ENCODE assay signal across 26 cellular contexts in the genomic region with DNA sequence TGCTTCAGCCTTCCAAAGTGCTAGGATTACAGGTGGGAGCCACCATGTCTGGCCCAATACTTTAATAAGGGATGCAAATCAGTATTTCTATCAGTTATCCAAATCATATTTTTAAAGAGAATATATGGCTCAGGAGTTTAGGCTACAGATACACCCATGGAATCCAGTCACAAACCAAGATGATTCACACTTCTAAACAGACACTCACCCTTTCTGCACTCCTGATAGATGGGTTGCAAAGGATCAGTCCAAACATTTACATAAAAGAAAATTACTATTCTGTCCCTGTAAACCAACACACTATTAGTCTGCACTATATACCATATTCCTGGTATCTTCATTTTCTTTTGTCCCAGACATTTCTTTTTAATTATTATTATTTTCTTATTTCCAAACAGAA. TPM values are rescaled to one million over a fixed set of nuclear protein-coding genes. Genes with fewer than 3 reads are reported as not detected.
DNase-seq lines count a peak whose midpoint lies in the region; ATAC-seq and TF ChIP-seq lines count a peak whose summit lies in the region.
"Had no signal": no experiment of that assay in that cellular context is flagged by ENCODE, and none has a peak within 500 bp of the region (broad histone marks: within the 10 kb centered on the region; RNA-seq: fewer than 3 reads in every experiment).

No MANE protein-coding gene starts in this region.

- H3K27ac Mint-ChIP-seq in Caco-2 (ENCODE audit: unreplicated experiment) (no peak overlapping the region), HFFc6 (0 out of 2 replicates have a peak overlapping the region, but pooled peaks have one; percentile 18), type B pancreatic cell (no peak overlapping the region)
- H3K27ac Mint-ChIP-seq: H9 had no signal

- no peaks in the 10 kb centered on the region for H3K9me3 ChIP-seq in Caco-2
- no peaks in the 10 kb centered on the region for H3K9me3 ChIP-seq in fibroblast of lung (ENCODE audit: control insufficient read depth, insufficient read depth, low read depth, low read length)
- no peaks in the 10 kb centered on the region for H3K9me3 ChIP-seq in transverse colon
- H3K9me3 ChIP-seq: SJSA1 had no signal

- H3K4me1 Mint-ChIP-seq in Caco-2 (ENCODE audit: low read depth, unreplicated experiment) (peaks cover 7% of the 10 kb centered on the region), HFFc6 (ENCODE audit: low read depth) (peaks cover 23% of the 10 kb centered on the region), type B pancreatic cell (ENCODE audit: unreplicated experiment) (peaks cover 13% of the 10 kb centered on the region)

- no peak for TF ChIP-seq POLR2A in transverse colon (IDR thresholded peaks at IDR 0.05)

- no peaks in the 10 kb centered on the region for H3K79me2 ChIP-seq in fibroblast of lung (ENCODE audit: control insufficient read depth, insufficient read depth, low read length)

- H3K4me1 ChIP-seq in Caco-2 (0 out of 2 replicates have a peak, but pooled peaks cover 5% of the 10 kb centered on the region), fibroblast of lung (ENCODE audit: control insufficient read depth, extremely low read depth, insufficient read depth, low read length) (peaks cover 5% of the 10 kb centered on the region), transverse colon (peaks cover 0 to 12% (median 6%) of the 10 kb centered on the region in 4 donors)

- H3K36me3 Mint-ChIP-seq in Caco-2 (ENCODE audit: insufficient read depth, unreplicated experiment) (peaks cover 11% of the 10 kb centered on the region), HFFc6 (ENCODE audit: low read depth) (no peaks in the 10 kb centered on the region), type B pancreatic cell (no peaks in the 10 kb centered on the region)

- CTCF ChIA-PET in Caco-2 (lab: Charles Lee), result no interaction called here

- no peak for TF ChIP-seq CTCF in Caco-2 (IDR thresholded peaks at IDR 0.05; ENCODE audit: insufficient read depth in 1 of 2, low read depth in 1 of 2, low read length in 1 of 2, severe bottlenecking in 1 of 2, unreplicated experiment in 1 of 2)
- TF ChIP-seq CTCF in HFFc6 (IDR thresholded peaks at IDR 0.05), result no peak
- no peak for TF ChIP-seq CTCF in fibroblast of lung (conservative IDR thresholded peaks at IDR 0.05 in 1 of 2, IDR thresholded peaks at IDR 0.05 in 1 of 2; ENCODE audit: low read depth in 1 of 2, low read length in 2 of 2)
- TF ChIP-seq CTCF in type B pancreatic cell (conservative IDR thresholded peaks at IDR 0.05), result no peak
- TF ChIP-seq CTCF in transverse colon (IDR thresholded peaks at IDR 0.05), result no peak

- TSS peak; percentile 20 for BruUV-seq in Caco-2 (replicated peaks; lab: Mats Ljungman, UMichigan)

- no peak overlapping the region for H3K4me3 ChIP-seq in Caco-2 (ENCODE audit: low read depth, low read length)
- H3K4me3 ChIP-seq in fibroblast of lung (replicated peaks in 1 of 4; ENCODE audit: control extremely low read depth in 1 of 4, insufficient read depth in 1 of 4, low read depth in 3 of 4, low read length in 4 of 4), result no peak overlapping the region
- H3K4me3 ChIP-seq in transverse colon, result no peak overlapping the region
- H3K4me3 ChIP-seq: K562, SJSA1 had no signal

- H3K9me3 Mint-ChIP-seq in Caco-2 (ENCODE audit: unreplicated experiment), result no peaks in the 10 kb centered on the region
- no peaks in the 10 kb centered on the region for H3K9me3 Mint-ChIP-seq in HFFc6
- no peaks in the 10 kb centered on the region for H3K9me3 Mint-ChIP-seq in type B pancreatic cell
- H3K9me3 Mint-ChIP-seq: CD8-positive, alpha-beta memory T cell; H9 had no signal

- H3K4me2 ChIP-seq in fibroblast of lung (ENCODE audit: extremely low read depth, insufficient read depth, low read length), result no peak overlapping the region

- TF ChIP-seq EP300 in transverse colon (IDR thresholded peaks at IDR 0.05; ENCODE audit: low read depth), result no peak

- intact Hi-C loops in Caco-2 (cut with micrococcal nuclease; ENCODE audit: unreplicated experiment), result no loop called here
- intact Hi-C loops in transverse colon (cut with DNase I; ENCODE audit: low total_unique reads), result no loop called here

- no peak overlapping the region for H3K9ac ChIP-seq in fibroblast of lung (ENCODE audit: insufficient read depth, low read length)

- ATAC-seq in GM18511 (IDR thresholded peaks at IDR 0.05; ENCODE audit: unreplicated experiment), result no peak
- ATAC-seq: K562, Right ventricle myocardium inferior had no signal

- in situ Hi-C loops in transverse colon (cut with MboI; ENCODE audit: low pct_ligation_motif_present in 1 of 4, low pct_unique_long_range_greater_than_20kb in 1 of 4, low sequenced_read_pairs in 3 of 4), result no loop called here

- no peaks in the 10 kb centered on the region for H3K27me3 ChIP-seq in Caco-2 (replicated peaks; ENCODE audit: control insufficient read depth, insufficient read depth, low read length)
- H3K27me3 ChIP-seq in fibroblast of lung (ENCODE audit: control insufficient read depth, insufficient read depth, low read length), result no peaks in the 10 kb centered on the region
- no peaks in the 10 kb centered on the region for H3K27me3 ChIP-seq in transverse colon
- H3K27me3 ChIP-seq: SJSA1 had no signal

- no peaks in the 10 kb centered on the region for H4K20me1 ChIP-seq in fibroblast of lung (ENCODE audit: control insufficient read depth, extremely low read depth, insufficient read depth, low read length)

- no peaks in the 10 kb centered on the region for H3K27me3 Mint-ChIP-seq in Caco-2 (ENCODE audit: insufficient read depth, unreplicated experiment)
- H3K27me3 Mint-ChIP-seq in HFFc6 (ENCODE audit: insufficient read depth), result no peaks in the 10 kb centered on the region
- no peaks in the 10 kb centered on the region for H3K27me3 Mint-ChIP-seq in type B pancreatic cell

- no peak overlapping the region for H2AFZ ChIP-seq in fibroblast of lung (ENCODE audit: low read length)

- no peaks in the 10 kb centered on the region for H3K36me3 ChIP-seq in Caco-2 (ENCODE audit: control insufficient read depth, insufficient read depth, low read length)
- no peaks in the 10 kb centered on the region for H3K36me3 ChIP-seq in fibroblast of lung (ENCODE audit: control insufficient read depth, insufficient read depth, low read length)
- H3K36me3 ChIP-seq in transverse colon, result no peaks in the 10 kb centered on the region
- H3K36me3 ChIP-seq: SJSA1 had no signal

- DNase-seq in Caco-2 (no peak), HFFc6 (no peak), fibroblast of lung (ENCODE audit: low read depth in 2 of 2) (peak; percentile 10 to 21), type B pancreatic cell (ENCODE audit: extremely low spot score, unreplicated experiment) (no peak), transverse colon (no peak)
- DNase-seq in activated effector memory CD4-positive, alpha-beta T cell treated with anti-CD3 and anti-CD28 coated beads, Interleukin-2, amount 50 U/mL, for 16 hours, result no peak
- DNase-seq: AML-193; C1 segment of cervical spinal cord; CD8-positive, alpha-beta memory T cell; DMS53; GF-D8; H9; MM.1S; NCI-H1048; NCI-H1436; NCI-H187 treated with DMSO at 0.1 percent for 48 hours; NCI-H2107; NCI-H446 treated with DMSO at 0.1 percent for 48 hours; NCI-H526 treated with DMSO at 0.1 percent for 48 hours; OCI-M1 had no signal

- POLR2A ChIA-PET in Caco-2 (lab: Charles Lee), result no interaction called here

- no peak overlapping the region for H3K4me3 Mint-ChIP-seq in Caco-2 (ENCODE audit: unreplicated experiment)
- H3K4me3 Mint-ChIP-seq in HFFc6, result no peak overlapping the region
- peak overlapping the region; percentile 31 for H3K4me3 Mint-ChIP-seq in type B pancreatic cell

- H3K27ac ChIP-seq in fibroblast of lung (ENCODE audit: insufficient read depth, low read length) (no peak overlapping the region), transverse colon (no peak overlapping the region)
- H3K27ac ChIP-seq: SJSA1 had no signal

RNA-seq across cellular contexts. Expression of gene MORN4, which starts 2.2 kb away (rescaled TPM):
- total RNA-seq in Caco-2 (2022), result 9.7 and 12.6 TPM in 2 replicates
- 10 to 100 TPM in 3 of 6 experiments, 1 to 10 TPM in 3; 9.4 to 11.3 (median 10.1) TPM for total RNA-seq in HFFc6 (2021; fragmentation: NEBNext Ultra II Directional; extraction: Animal tissue kit (Norgen Biotek cat#: 25700))
- total RNA-seq in fibroblast of lung, result 6.4 and 13.4 TPM in 2 replicates
- polyA plus RNA-seq in fibroblast of lung, result 11.0 and 13.2 TPM in 2 replicates
- 11.6 and 12.1 TPM in 2 replicates for polyA plus RNA-seq in fibroblast of lung (2012)
- 2.2 and 3.7 TPM in 2 replicates for polyA minus RNA-seq in fibroblast of lung (ENCODE audit: low replicate concordance)
- total RNA-seq in type B pancreatic cell (ENCODE audit: low replicate concordance), result 9.0 and 15.8 TPM in 2 replicates
- total RNA-seq in transverse colon, result 1 to 10 TPM in 1 of 4 donors, under 1 TPM in 2, not detected in 1; 0.95 to 1.8 (median 0.96) TPM

RNA-seq across cellular contexts. Expression of gene PI4K2A, which starts 9.4 kb away (rescaled TPM):
- total RNA-seq in Caco-2 (2022) (26.1 and 27.3 TPM in 2 replicates), fibroblast of lung (16.4 and 26.6 TPM in 2 replicates), type B pancreatic cell (ENCODE audit: low replicate concordance) (18.7 and 19.3 TPM in 2 replicates), transverse colon (10 to 100 TPM in 2 of 4 donors, 1 to 10 TPM in 2; 7.6 to 19.1 (median 11.3) TPM)
- 10 to 100 TPM; 26.7 to 35.3 (median 31.6) TPM for total RNA-seq in HFFc6 (2021; fragmentation: NEBNext Ultra II Directional; extraction: Animal tissue kit (Norgen Biotek cat#: 25700))
- 30.7 and 47.2 TPM in 2 replicates for polyA plus RNA-seq in fibroblast of lung
- polyA plus RNA-seq in fibroblast of lung (2012), result 22.7 and 35.4 TPM in 2 replicates
- polyA minus RNA-seq in fibroblast of lung (ENCODE audit: low replicate concordance), result 33.3 and 51.5 TPM in 2 replicates

RNA-seq across cellular contexts. Expression of gene C10orf62, which starts 41.6 kb away (rescaled TPM):
- total RNA-seq in Caco-2 (2022) (not detected in 2 replicates), fibroblast of lung (not detected in 2 replicates), type B pancreatic cell (ENCODE audit: low replicate concordance) (0.34 TPM in 1 of 2 replicates, not detected in the other), transverse colon (not detected)
- not detected for total RNA-seq in HFFc6 (2021; fragmentation: NEBNext Ultra II Directional; extraction: Animal tissue kit (Norgen Biotek cat#: 25700))
- not detected in 2 replicates for polyA plus RNA-seq in fibroblast of lung
- polyA plus RNA-seq in fibroblast of lung (2012), result not detected in 2 replicates
- not detected in 2 replicates for polyA minus RNA-seq in fibroblast of lung (ENCODE audit: low replicate concordance)
- total RNA-seq: A673; CD8-positive, alpha-beta memory T cell; K562; SJSA1; T-helper 1 cell treated with Interleukin-12 subunit alpha and Interleukin-12 subunit beta and Interleukin-4 antibody, amounts not matched to agents 30 ng/mL and 1 ng/mL, for 36 hours had no signal
- polyA plus RNA-seq: CD8-positive, alpha-beta memory T cell; K562 had no signal

RNA-seq across cellular contexts. Expression of gene HOGA1, which starts 46.9 kb away (rescaled TPM):
- 0.50 and 0.67 TPM in 2 replicates for total RNA-seq in Caco-2 (2022)
- under 1 TPM; 0.26 to 0.66 (median 0.46) TPM for total RNA-seq in HFFc6 (2021; fragmentation: NEBNext Ultra II Directional; extraction: Animal tissue kit (Norgen Biotek cat#: 25700))
- total RNA-seq in fibroblast of lung, result 1.0 and 1.5 TPM in 2 replicates
- 0.58 and 0.79 TPM in 2 replicates for polyA plus RNA-seq in fibroblast of lung
- polyA plus RNA-seq in fibroblast of lung (2012), result 0.52 and 0.84 TPM in 2 replicates
- 0.11 and 1.6 TPM in 2 replicates for polyA minus RNA-seq in fibroblast of lung (ENCODE audit: low replicate concordance)
- 0.57 and 2.1 TPM in 2 replicates for total RNA-seq in type B pancreatic cell (ENCODE audit: low replicate concordance)
- not detected for total RNA-seq in transverse colon
- total RNA-seq: A673; CD8-positive, alpha-beta memory T cell; K562; T-helper 1 cell treated with Interleukin-12 subunit alpha and Interleukin-12 subunit beta and Interleukin-4 antibody, amounts not matched to agents 30 ng/mL and 1 ng/mL, for 36 hours had no signal
- polyA plus RNA-seq: CD8-positive, alpha-beta memory T cell; K562 had no signal

RNA-seq across cellular contexts. Expression of gene AVPI1, which starts 55.9 kb away (rescaled TPM):
- total RNA-seq in Caco-2 (2022), result 16.1 and 17.1 TPM in 2 replicates
- 10 to 100 TPM; 28.2 to 44.8 (median 39.5) TPM for total RNA-seq in HFFc6 (2021; fragmentation: NEBNext Ultra II Directional; extraction: Animal tissue kit (Norgen Biotek cat#: 25700))
- 31.8 and 77.5 TPM in 2 replicates for total RNA-seq in fibroblast of lung
- polyA plus RNA-seq in fibroblast of lung, result 14.3 and 14.9 TPM in 2 replicates
- polyA plus RNA-seq in fibroblast of lung (2012), result 25.4 and 27.1 TPM in 2 replicates
- polyA minus RNA-seq in fibroblast of lung (ENCODE audit: low replicate concordance), result 21.2 and 26.7 TPM in 2 replicates
- 7.8 and 16.2 TPM in 2 replicates for total RNA-seq in type B pancreatic cell (ENCODE audit: low replicate concordance)
- total RNA-seq in transverse colon, result 10 to 100 TPM; 24.3 to 79.3 (median 47.9) TPM

Comparison
In these comparisons a context has a peak if more than half of its experiments do, and no peak if none do; other contexts are left out.
1. DNase-seq: peak in fibroblast of lung (2 of 2); none in Caco-2 (0 of 2), HFFc6 (single experiment), type B pancreatic cell (single experiment), transverse colon (single experiment) and activated effector memory CD4-positive, alpha-beta T cell treated with anti-CD3 and anti-CD28 coated beads, Interleukin-2, amount 50 U/mL, for 16 hours (single experiment).